In genomic region chr20:38214871-38215788, GRCh38 we compare ENCODE assay signal across 17 cellular contexts. TPM values are rescaled to one million over a fixed set of nuclear protein-coding genes. Genes with fewer than 3 reads are reported as not detected.
A peak's percentile ranks its signal among the peaks of the same experiment; 100 is the strongest.
DNase-seq lines count a peak whose midpoint lies in the region; ATAC-seq and TF ChIP-seq lines count a peak whose summit lies in the region.
"Had no signal": no experiment of that assay in that cellular context is flagged by ENCODE, and none has a peak within 500 bp of the region (broad histone marks: within the 10 kb centered on the region; RNA-seq: fewer than 3 reads in every experiment).

No MANE protein-coding gene starts in this region.

- intact Hi-C loops in CD14-positive monocyte (cut with micrococcal nuclease), result no loop called here

- DNase-seq in CD14-positive monocyte (ENCODE audit: low spot score) (no peak), choroid plexus epithelial cell (ENCODE audit: low read depth) (no peak), midbrain (lab: John Stamatoyannopoulos, UW) (no peak), NK-92 (lab: John Stamatoyannopoulos, UW; ENCODE audit: unreplicated experiment) (no peak)
- DNase-seq in activated T-cell treated with anti-CD3 and anti-CD28 coated beads, Interleukin-2, amount 50 U/mL, for 24 hours, result no peak
- DNase-seq: activated CD4-positive, alpha-beta memory T cell treated with anti-CD3 and anti-CD28 coated beads for 36 hours; DMS53; erythroblast; hippocampal formation; NCI-H1930; NCI-H524 treated with DMSO at 0.1 percent for 48 hours; stimulated activated CD4-positive, alpha-beta T cell treated with anti-CD3 and anti-CD28 coated beads, Interleukin-2, amount 100 ng/mL, for 24 hours had no signal

- H3K4me1 ChIP-seq in HEK293 (ENCODE audit: control insufficient read depth, insufficient read depth, low read length), result no peaks in the 10 kb centered on the region

- TF ChIP-seq CTCF in CD14-positive monocyte (IDR thresholded peaks at IDR 0.05) (peak; percentile 24), HEK293 (tag by site-specific recombination; IDR thresholded peaks at IDR 0.05) (no peak), choroid plexus epithelial cell (conservative IDR thresholded peaks at IDR 0.05; ENCODE audit: low read depth, low read length) (peak; percentile 43), nephron (IDR thresholded peaks at IDR 0.05; ENCODE audit: unreplicated experiment in 3 of 3) (peak in 1 of 3 experiments; percentile 14)

- H3K9me3 Mint-ChIP-seq in CD14-positive monocyte (no peaks in the 10 kb centered on the region), nephron (no peaks in the 10 kb centered on the region)
- no peaks in the 10 kb centered on the region for H3K9me3 Mint-ChIP-seq in activated T-cell treated with anti-CD3 and anti-CD28 coated beads, Interleukin-2, amount 50 U/mL, for 24 hours
- H3K9me3 Mint-ChIP-seq: activated CD4-positive, alpha-beta memory T cell treated with anti-CD3 and anti-CD28 coated beads for 36 hours had no signal

- no peak overlapping the region for H3K4me3 ChIP-seq in HEK293 (ENCODE audit: low read depth, low read length)
- no peak overlapping the region for H3K4me3 ChIP-seq in choroid plexus epithelial cell (ENCODE audit: low read depth, low read length)
- H3K4me3 ChIP-seq: left lung, thoracic aorta had no signal

- no peaks in the 10 kb centered on the region for H3K9me3 ChIP-seq in HEK293 (ENCODE audit: control insufficient read depth, insufficient read depth, low read depth, low read length)
- H3K9me3 ChIP-seq: left lung, thoracic aorta had no signal

- H3K27ac ChIP-seq in HEK293 (ENCODE audit: extremely low read depth, low read depth, low read length), result no peak overlapping the region
- H3K27ac ChIP-seq: left lung, thoracic aorta had no signal

- POLR2A ChIA-PET in HEK293 (lab: Yijun Ruan, JAX), result interaction anchor here (0.6 kb wide), 1 partner anchor 104 kb away, joined by 3 read pairs; no protein-coding TSS in a partner anchor

- H3K36me3 Mint-ChIP-seq in CD14-positive monocyte (no peaks in the 10 kb centered on the region), nephron (ENCODE audit: low read depth) (no peaks in the 10 kb centered on the region)
- no peaks in the 10 kb centered on the region for H3K36me3 Mint-ChIP-seq in activated T-cell treated with anti-CD3 and anti-CD28 coated beads, Interleukin-2, amount 50 U/mL, for 24 hours (ENCODE audit: low read depth)
- H3K36me3 Mint-ChIP-seq: activated CD4-positive, alpha-beta memory T cell treated with anti-CD3 and anti-CD28 coated beads for 36 hours had no signal

- H3K27ac Mint-ChIP-seq in CD14-positive monocyte, result no peak overlapping the region
- H3K27ac Mint-ChIP-seq in nephron, result peak overlapping the region; percentile 35 to 67 (median 39)
- H3K27ac Mint-ChIP-seq in activated T-cell treated with anti-CD3 and anti-CD28 coated beads, Interleukin-2, amount 50 U/mL, for 24 hours, result no peak overlapping the region
- H3K27ac Mint-ChIP-seq: activated CD4-positive, alpha-beta memory T cell treated with anti-CD3 and anti-CD28 coated beads for 36 hours had no signal

- ATAC-seq in HG02678 (IDR thresholded peaks at IDR 0.05; ENCODE audit: unreplicated experiment), result no peak
- ATAC-seq: left lung had no signal

- H3K4me3 Mint-ChIP-seq in CD14-positive monocyte (no peak overlapping the region), nephron (no peak overlapping the region)
- no peak overlapping the region for H3K4me3 Mint-ChIP-seq in activated T-cell treated with anti-CD3 and anti-CD28 coated beads, Interleukin-2, amount 50 U/mL, for 24 hours
- H3K4me3 Mint-ChIP-seq: activated CD4-positive, alpha-beta memory T cell treated with anti-CD3 and anti-CD28 coated beads for 36 hours had no signal

- peaks cover 3 to 8% (median 4%) of the 10 kb centered on the region in 3 donors for H3K27me3 Mint-ChIP-seq in CD14-positive monocyte (ENCODE audit: low read depth in 3 of 3)
- H3K27me3 Mint-ChIP-seq in nephron (ENCODE audit: low read depth), result no peaks in the 10 kb centered on the region
- H3K27me3 Mint-ChIP-seq in activated T-cell treated with anti-CD3 and anti-CD28 coated beads, Interleukin-2, amount 50 U/mL, for 24 hours, result no peaks in the 10 kb centered on the region
- H3K27me3 Mint-ChIP-seq: activated CD4-positive, alpha-beta memory T cell treated with anti-CD3 and anti-CD28 coated beads for 36 hours had no signal

- CTCF ChIA-PET in HEK293 (lab: Yijun Ruan, JAX), result interaction anchor here (0.6 to 2.6 kb wide), 3 partner anchors 42 to 157 kb away, joined by 3 to 11 read pairs (median 8); no protein-coding TSS in a partner anchor

- no peaks in the 10 kb centered on the region for H3K36me3 ChIP-seq in HEK293 (ENCODE audit: control insufficient read depth in 2 of 2, insufficient read depth in 1 of 2, low read length in 2 of 2)
- H3K36me3 ChIP-seq: left lung had no signal

- H3K4me1 Mint-ChIP-seq in CD14-positive monocyte (peaks cover 21% of the 10 kb centered on the region), nephron (peaks cover 18% of the 10 kb centered on the region)
- H3K4me1 Mint-ChIP-seq in activated T-cell treated with anti-CD3 and anti-CD28 coated beads, Interleukin-2, amount 50 U/mL, for 24 hours (ENCODE audit: low read depth), result no peaks in the 10 kb centered on the region

TF ChIP-seq in HEK293, 187 proteins besides CTCF, POLR2A, EP300 and RAD21:
- TF ChIP-seq ZNF433 (tag by site-specific recombination; IDR thresholded peaks at IDR 0.05; ENCODE audit: low read depth) (no peak), REST (tag by site-specific recombination; IDR thresholded peaks at IDR 0.05) (peak; percentile 29; the same call in 1 of the 2 replicates), ZNF837 (tag by site-specific recombination; IDR thresholded peaks at IDR 0.05) (no peak), ZNF660 (tag by site-specific recombination; IDR thresholded peaks at IDR 0.05) (no peak)

RNA-seq across cellular contexts. Expression of gene KIAA1755, which starts 45.4 kb away (rescaled TPM):
- not detected for polyA plus RNA-seq in CD14-positive monocyte

RNA-seq across cellular contexts. Expression of gene TGM2, which starts 50.1 kb away (rescaled TPM):
- polyA plus RNA-seq in CD14-positive monocyte, result 1 to 10 TPM in 1 of 2 donors, under 1 TPM in 1; 0.47 to 1.6 TPM

Comparison
In these comparisons a context has a peak if more than half of its experiments do, and no peak if none do; other contexts are left out.
1. H3K27ac Mint-ChIP-seq: peak in nephron (3 of 3); none in CD14-positive monocyte (0 of 7) and activated T-cell treated with anti-CD3 and anti-CD28 coated beads, Interleukin-2, amount 50 U/mL, for 24 hours (single experiment).